Comparison of ENCODE assay signal across 8 cellular contexts in the genomic region with DNA sequence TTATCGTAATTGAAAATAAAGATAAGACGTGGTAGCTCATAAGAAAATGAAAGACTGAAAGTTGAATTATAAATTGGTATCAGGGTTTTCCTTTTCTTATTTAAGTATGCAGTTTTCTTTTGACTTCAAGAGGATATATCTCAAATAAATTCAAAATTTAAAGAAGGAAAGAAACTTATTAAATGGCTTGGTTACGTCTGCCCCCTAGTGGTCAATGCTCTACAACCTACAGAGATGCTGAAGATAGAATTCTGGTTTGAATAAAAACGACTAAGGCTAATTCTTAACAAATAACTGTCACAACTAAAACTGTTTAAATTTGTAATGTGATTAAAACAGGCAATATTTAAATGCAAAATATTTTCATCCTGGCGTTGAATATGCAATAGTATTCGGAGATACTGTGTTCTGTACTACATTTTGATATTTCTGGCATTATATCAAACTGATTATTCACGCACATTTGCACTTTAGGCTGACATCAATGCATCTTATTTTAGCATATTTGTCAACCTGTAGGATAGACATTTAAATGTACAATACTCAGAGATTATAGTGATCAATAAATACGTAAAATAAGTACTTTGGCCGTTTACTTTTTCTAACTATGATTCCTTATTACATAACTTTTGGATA. TPM values are rescaled to one million over a fixed set of nuclear protein-coding genes. Genes with fewer than 3 reads are reported as not detected.
A peak's percentile ranks its signal among the peaks of the same experiment; 100 is the strongest.
DNase-seq lines count a peak whose midpoint lies in the region; FAIRE-seq and TF ChIP-seq lines count a peak whose summit lies in the region.

No MANE protein-coding gene starts in this region.

- H3K36me3 ChIP-seq in effector memory CD4-positive, alpha-beta T cell (ENCODE audit: control insufficient read depth, insufficient read depth, low read length), result no peaks in the 10 kb centered on the region
- H3K36me3 ChIP-seq in suprapubic skin, result no peaks in the 10 kb centered on the region

- H3K27ac ChIP-seq in effector memory CD4-positive, alpha-beta T cell (ENCODE audit: insufficient read depth, low read length, poor library complexity, severe bottlenecking), result no peak overlapping the region
- no peak overlapping the region for H3K27ac ChIP-seq in suprapubic skin

- TF ChIP-seq EP300 in suprapubic skin (IDR thresholded peaks at IDR 0.05), result no peak

- TF ChIP-seq POLR2A in suprapubic skin (IDR thresholded peaks at IDR 0.05), result no peak

- DNase-seq in AG09319 (ENCODE audit: extremely low read depth, low read depth) (peak; percentile 52), NCI-H1092 treated with DMSO at 0.1 percent for 48 hours (lab: John Stamatoyannopoulos, UW) (peak; percentile 28), mucosa of gallbladder (ENCODE audit: low spot score) (peak; percentile 71), suprapubic skin (ENCODE audit: low spot score in 2 of 2) (no peak), retina (no peak)
- peak in 2 of 3 donors; percentile 12 to 53 for DNase-seq in effector memory CD4-positive, alpha-beta T cell

- H3K27me3 ChIP-seq in effector memory CD4-positive, alpha-beta T cell (replicated peaks; ENCODE audit: control insufficient read depth, insufficient read depth, low read length, poor library complexity, severe bottlenecking), result no peaks in the 10 kb centered on the region
- H3K27me3 ChIP-seq in suprapubic skin, result no peaks in the 10 kb centered on the region

- FAIRE-seq in TTC549 (lab: Jason Lieb, UNC), result peak; percentile 82

- WGBS in suprapubic skin, result 38% methylated on average over 9 of the region's 9 CpGs

- no peak overlapping the region for H3K4me3 ChIP-seq in GM12875 (ENCODE audit: low read depth, low read length)
- no peak overlapping the region for H3K4me3 ChIP-seq in effector memory CD4-positive, alpha-beta T cell (ENCODE audit: insufficient read depth, low read depth, low read length, poor library complexity, severe bottlenecking)
- H3K4me3 ChIP-seq in suprapubic skin, result no peak overlapping the region

- no peaks in the 10 kb centered on the region for H3K4me1 ChIP-seq in effector memory CD4-positive, alpha-beta T cell (ENCODE audit: control insufficient read depth, insufficient read depth, low read length, poor library complexity, severe bottlenecking)
- H3K4me1 ChIP-seq in suprapubic skin, result no peaks in the 10 kb centered on the region

- peak; percentile 74 for TF ChIP-seq CTCF in AG09319 (IDR thresholded peaks at IDR 0.05; ENCODE audit: low read depth, low read length)
- peak; percentile 46; the same call in 1 of the 2 replicates for TF ChIP-seq CTCF in GM12875 (IDR thresholded peaks at IDR 0.05; ENCODE audit: borderline replicate concordance, insufficient read depth, low read depth, low read length)
- peak; percentile 63 to 85 for TF ChIP-seq CTCF in suprapubic skin (IDR thresholded peaks at IDR 0.05)

- no peaks in the 10 kb centered on the region for H3K9me3 ChIP-seq in effector memory CD4-positive, alpha-beta T cell (ENCODE audit: control insufficient read depth, low read length)
- no peaks in the 10 kb centered on the region for H3K9me3 ChIP-seq in suprapubic skin

RNA-seq across cellular contexts. Expression of gene IFI44, which starts 26.8 kb away (rescaled TPM):
- total RNA-seq in mucosa of gallbladder (22.7 TPM), suprapubic skin (1 to 10 TPM; 1.8 to 7.1 (median 2.7) TPM)

RNA-seq across cellular contexts. Expression of gene IFI44L, which starts 56.2 kb away (rescaled TPM):
- 4.4 TPM for total RNA-seq in mucosa of gallbladder
- total RNA-seq in suprapubic skin, result 1 to 10 TPM in 3 of 4 donors, under 1 TPM in 1; 0.57 to 4.6 (median 2.2) TPM

Comparison
In these comparisons a context has a peak if more than half of its experiments do, and no peak if none do; other contexts are left out.
1. DNase-seq: peak in AG09319 (single experiment), NCI-H1092 treated with DMSO at 0.1 percent for 48 hours (single experiment), effector memory CD4-positive, alpha-beta T cell (2 of 3) and mucosa of gallbladder (single experiment); none in suprapubic skin (0 of 2) and retina (single experiment).
2. Peak in every context shown above with its lines, with median percentiles within 50 percentile points of each other: CTCF ChIP-seq.